13 cellular contexts compared by ENCODE assay signal in the genomic region with DNA sequence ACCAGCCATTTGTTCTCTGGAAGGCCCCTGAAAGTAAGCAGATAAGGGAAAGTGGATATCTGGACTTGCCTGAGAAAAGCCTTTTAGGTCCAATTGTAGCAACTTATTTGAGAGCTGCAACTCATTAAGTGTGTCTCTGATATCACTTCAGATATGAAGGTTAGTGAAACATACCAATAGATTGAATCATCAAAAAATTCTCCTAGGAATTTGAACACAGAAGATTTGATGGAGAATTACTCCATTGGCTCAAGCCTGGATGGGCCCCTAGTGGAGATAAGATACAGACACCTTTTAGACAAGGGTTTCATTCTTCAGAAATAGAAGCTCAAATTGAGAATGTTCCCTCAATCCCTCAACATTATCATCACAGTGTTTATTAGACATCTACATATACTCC.
A peak's percentile ranks its signal among the peaks of the same experiment; 100 is the strongest.
DNase-seq lines count a peak whose midpoint lies in the region; ATAC-seq and TF ChIP-seq lines count a peak whose summit lies in the region.
"Had no signal": no experiment of that assay in that cellular context is flagged by ENCODE, and none has a peak within 500 bp of the region (broad histone marks: within the 10 kb centered on the region; RNA-seq: fewer than 3 reads in every experiment).

No MANE protein-coding gene starts in this region.

- ATAC-seq in left cardiac atrium, result no peak
- no peak for ATAC-seq in HG02852 (IDR thresholded peaks at IDR 0.05; ENCODE audit: unreplicated experiment)

- TF ChIP-seq EP300 in SK-N-SH (IDR thresholded peaks at IDR 0.05; ENCODE audit: borderline replicate concordance in 1 of 2, low read depth in 1 of 2, low read length in 1 of 2) (peak in 1 of 2 experiments; percentile 59; a peak in 1 of 4 replicates), sigmoid colon (IDR thresholded peaks at IDR 0.05) (no peak)

- H4K20me1 ChIP-seq in SK-N-SH (ENCODE audit: insufficient read depth), result no peaks in the 10 kb centered on the region

- H2AFZ ChIP-seq in SK-N-SH (ENCODE audit: low read depth), result peak overlapping the region; percentile 39; the same call in 1 of the 2 replicates

- H3K4me3 ChIP-seq in cardiac muscle cell (no peak overlapping the region), SK-N-SH (ENCODE audit: low read depth in 2 of 2, low read length in 1 of 2) (no peak overlapping the region), sigmoid colon (no peak overlapping the region)
- H3K4me3 ChIP-seq: esophagus squamous epithelium, ovary had no signal

- TF ChIP-seq POLR2A in sigmoid colon (IDR thresholded peaks at IDR 0.05), result no peak

- peaks cover 16% of the 10 kb centered on the region for H3K4me1 ChIP-seq in cardiac muscle cell (ENCODE audit: low read depth)
- peaks cover 0 to 6% of the 10 kb centered on the region in 2 experiments; a peak in 2 of 4 replicates for H3K4me1 ChIP-seq in SK-N-SH (ENCODE audit: control insufficient read depth in 1 of 2, insufficient read depth in 2 of 2, low read depth in 1 of 2, low read length in 1 of 2)
- no peaks in the 10 kb centered on the region for H3K4me1 ChIP-seq in sigmoid colon
- H3K4me1 ChIP-seq: esophagus squamous epithelium had no signal

- no peaks in the 10 kb centered on the region for H3F3A ChIP-seq in SK-N-SH (replicated peaks; ENCODE audit: insufficient read depth)

- POLR2A ChIA-PET in SK-N-SH (lab: Yijun Ruan, JAX), result no interaction called here

- TF ChIP-seq CTCF in cardiac muscle cell (IDR thresholded peaks at IDR 0.05; ENCODE audit: low read depth, low read length) (no peak), SK-N-SH (IDR thresholded peaks at IDR 0.05) (peak; percentile 60), sigmoid colon (IDR thresholded peaks at IDR 0.05) (no peak)

- H3K4me2 ChIP-seq in SK-N-SH, result no peak overlapping the region

- peak overlapping the region; percentile 50 for H3K27ac ChIP-seq in cardiac muscle cell
- peak overlapping the region; percentile 52 to 53; a peak in 3 of 4 replicates for H3K27ac ChIP-seq in SK-N-SH (ENCODE audit: low read depth in 2 of 2, low read length in 1 of 2)
- H3K27ac ChIP-seq in sigmoid colon, result no peak overlapping the region
- H3K27ac ChIP-seq: esophagus squamous epithelium, ovary had no signal

- H3K36me3 ChIP-seq in cardiac muscle cell (no peaks in the 10 kb centered on the region), SK-N-SH (replicated peaks in 1 of 2; ENCODE audit: control insufficient read depth in 1 of 2, insufficient read depth in 2 of 2, low read length in 1 of 2) (peaks cover 0 to 5% of the 10 kb centered on the region in 2 experiments), sigmoid colon (no peaks in the 10 kb centered on the region)
- H3K36me3 ChIP-seq: esophagus squamous epithelium, ovary had no signal

- H3K9ac ChIP-seq in SK-N-SH, result no peak overlapping the region

- intact Hi-C loops in left cardiac atrium (cut with DNase I), result no loop called here
- intact Hi-C loops in sigmoid colon (cut with DNase I), result no loop called here

- H3K9me2 ChIP-seq in SK-N-SH, result no peaks in the 10 kb centered on the region

- DNase-seq in cardiac muscle cell (ENCODE audit: low read depth in 1 of 2, low spot score in 1 of 2) (peak in 1 of 2 donors; percentile 47), left cardiac atrium (no peak), SK-N-SH (no peak), fibroblast of the conjunctiva (ENCODE audit: low read depth) (peak; percentile 9), NCI-H2227 treated with DMSO at 0.1 percent for 48 hours (lab: John Stamatoyannopoulos, UW) (no peak), sigmoid colon (no peak)
- DNase-seq in stimulated activated CD4-positive, alpha-beta T cell treated with anti-CD3 and anti-CD28 coated beads, Interleukin-2, amount 100 ng/mL, for 24 hours, result no peak
- DNase-seq: activated T-cell treated with anti-CD3 and anti-CD28 coated beads, Interleukin-2, amount 50 U/mL, for 48 hours; AML-193; esophagus squamous epithelium; ovary; stimulated activated CD4-positive, alpha-beta T cell treated with anti-CD3 and anti-CD28 coated beads, Interleukin-4, amount 100 ng/mL, for 1 hour had no signal

- TF ChIP-seq RAD21 in SK-N-SH (IDR thresholded peaks at IDR 0.05; ENCODE audit: low read length), result peak; percentile 21; the same call in 1 of the 2 replicates

- H3K9me3 ChIP-seq in cardiac muscle cell (ENCODE audit: low read depth), result no peaks in the 10 kb centered on the region
- no peaks in the 10 kb centered on the region for H3K9me3 ChIP-seq in SK-N-SH
- no peaks in the 10 kb centered on the region for H3K9me3 ChIP-seq in sigmoid colon
- H3K9me3 ChIP-seq: esophagus squamous epithelium, ovary had no signal

- H3K27me3 ChIP-seq in cardiac muscle cell (no peaks in the 10 kb centered on the region), SK-N-SH (ENCODE audit: insufficient read depth) (no peaks in the 10 kb centered on the region), sigmoid colon (no peaks in the 10 kb centered on the region)
- H3K27me3 ChIP-seq: esophagus squamous epithelium, ovary had no signal

- H3K79me2 ChIP-seq in SK-N-SH (ENCODE audit: insufficient read depth), result no peaks in the 10 kb centered on the region

- CTCF ChIA-PET in SK-N-SH (lab: Yijun Ruan, JAX), result interaction anchor here (1.0 to 1.3 kb wide), 3 partner anchors 10 to 28 kb away, joined by 3 to 4 read pairs (median 3); no protein-coding TSS in a partner anchor

TF ChIP-seq in SK-N-SH, 30 proteins besides CTCF, POLR2A, EP300 and RAD21 (continues in another document):
- TF ChIP-seq TEAD4 (IDR thresholded peaks at IDR 0.05; ENCODE audit: borderline replicate concordance, insufficient read depth) (peak; percentile 72; the same call in 1 of the 2 replicates), RCOR1 (IDR thresholded peaks at IDR 0.05; ENCODE audit: low read length) (no peak), SMC3 (IDR thresholded peaks at IDR 0.05; ENCODE audit: low read depth, low read length) (no peak; the same call in 1 of the 2 replicates), FOXM1 (IDR thresholded peaks at IDR 0.05; ENCODE audit: low read depth) (no peak), SIN3A (IDR thresholded peaks at IDR 0.05; ENCODE audit: borderline replicate concordance, low read depth, low read length) (no peak), MXI1 (IDR thresholded peaks at IDR 0.05; ENCODE audit: low read depth, low read length) (no peak), NFIC (IDR thresholded peaks at IDR 0.05; ENCODE audit: borderline replicate concordance) (no peak; the same call in 1 of the 2 replicates), FOXJ3 (CRISPR knock-in tag; IDR thresholded peaks at IDR 0.05) (no peak), ELF1 (IDR thresholded peaks at IDR 0.05) (no peak), RXRA (IDR thresholded peaks at IDR 0.05; ENCODE audit: borderline replicate concordance, low read depth) (no peak), JUND (IDR thresholded peaks at IDR 0.05) (peak; percentile 77), FOSL2 (IDR thresholded peaks at IDR 0.05; ENCODE audit: borderline replicate concordance, low read depth) (peak; percentile 54; the same call in 1 of the 2 replicates), NRF1 (IDR thresholded peaks at IDR 0.05; ENCODE audit: low read depth, low read length) (no peak), GATA2 (CRISPR knock-in tag; IDR thresholded peaks at IDR 0.05) (no peak), POLR2AphosphoS5 (IDR thresholded peaks at IDR 0.05; ENCODE audit: low read depth, low read length) (peak; percentile 33; the same call in 1 of the 2 replicates)
- TF ChIP-seq, protein P1, sequence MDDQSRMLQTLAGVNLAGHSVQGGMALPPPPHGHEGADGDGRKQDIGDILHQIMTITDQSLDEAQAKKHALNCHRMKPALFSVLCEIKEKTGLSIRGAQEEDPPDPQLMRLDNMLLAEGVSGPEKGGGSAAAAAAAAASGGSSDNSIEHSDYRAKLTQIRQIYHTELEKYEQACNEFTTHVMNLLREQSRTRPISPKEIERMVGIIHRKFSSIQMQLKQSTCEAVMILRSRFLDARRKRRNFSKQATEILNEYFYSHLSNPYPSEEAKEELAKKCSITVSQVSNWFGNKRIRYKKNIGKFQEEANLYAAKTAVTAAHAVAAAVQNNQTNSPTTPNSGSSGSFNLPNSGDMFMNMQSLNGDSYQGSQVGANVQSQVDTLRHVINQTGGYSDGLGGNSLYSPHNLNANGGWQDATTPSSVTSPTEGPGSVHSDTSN (IDR thresholded peaks at IDR 0.05), result peak; percentile 29
- TF ChIP-seq, protein P2, sequence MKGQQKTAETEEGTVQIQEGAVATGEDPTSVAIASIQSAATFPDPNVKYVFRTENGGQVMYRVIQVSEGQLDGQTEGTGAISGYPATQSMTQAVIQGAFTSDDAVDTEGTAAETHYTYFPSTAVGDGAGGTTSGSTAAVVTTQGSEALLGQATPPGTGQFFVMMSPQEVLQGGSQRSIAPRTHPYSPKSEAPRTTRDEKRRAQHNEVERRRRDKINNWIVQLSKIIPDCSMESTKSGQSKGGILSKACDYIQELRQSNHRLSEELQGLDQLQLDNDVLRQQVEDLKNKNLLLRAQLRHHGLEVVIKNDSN (IDR thresholded peaks at IDR 0.05; ENCODE audit: borderline replicate concordance, low read depth), result no peak
- TF ChIP-seq, protein P3, sequence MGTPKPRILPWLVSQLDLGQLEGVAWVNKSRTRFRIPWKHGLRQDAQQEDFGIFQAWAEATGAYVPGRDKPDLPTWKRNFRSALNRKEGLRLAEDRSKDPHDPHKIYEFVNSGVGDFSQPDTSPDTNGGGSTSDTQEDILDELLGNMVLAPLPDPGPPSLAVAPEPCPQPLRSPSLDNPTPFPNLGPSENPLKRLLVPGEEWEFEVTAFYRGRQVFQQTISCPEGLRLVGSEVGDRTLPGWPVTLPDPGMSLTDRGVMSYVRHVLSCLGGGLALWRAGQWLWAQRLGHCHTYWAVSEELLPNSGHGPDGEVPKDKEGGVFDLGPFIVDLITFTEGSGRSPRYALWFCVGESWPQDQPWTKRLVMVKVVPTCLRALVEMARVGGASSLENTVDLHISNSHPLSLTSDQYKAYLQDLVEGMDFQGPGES (IDR thresholded peaks at IDR 0.05; ENCODE audit: low read depth, low read length), result no peak

Comparison
In these comparisons a context has a peak if more than half of its experiments do, and no peak if none do; other contexts are left out.
1. H3K27ac ChIP-seq: peak in cardiac muscle cell (single experiment) and SK-N-SH (2 of 2); none in sigmoid colon (0 of 4).